Comparison of ENCODE assay signal across 8 cellular contexts in the genomic region with DNA sequence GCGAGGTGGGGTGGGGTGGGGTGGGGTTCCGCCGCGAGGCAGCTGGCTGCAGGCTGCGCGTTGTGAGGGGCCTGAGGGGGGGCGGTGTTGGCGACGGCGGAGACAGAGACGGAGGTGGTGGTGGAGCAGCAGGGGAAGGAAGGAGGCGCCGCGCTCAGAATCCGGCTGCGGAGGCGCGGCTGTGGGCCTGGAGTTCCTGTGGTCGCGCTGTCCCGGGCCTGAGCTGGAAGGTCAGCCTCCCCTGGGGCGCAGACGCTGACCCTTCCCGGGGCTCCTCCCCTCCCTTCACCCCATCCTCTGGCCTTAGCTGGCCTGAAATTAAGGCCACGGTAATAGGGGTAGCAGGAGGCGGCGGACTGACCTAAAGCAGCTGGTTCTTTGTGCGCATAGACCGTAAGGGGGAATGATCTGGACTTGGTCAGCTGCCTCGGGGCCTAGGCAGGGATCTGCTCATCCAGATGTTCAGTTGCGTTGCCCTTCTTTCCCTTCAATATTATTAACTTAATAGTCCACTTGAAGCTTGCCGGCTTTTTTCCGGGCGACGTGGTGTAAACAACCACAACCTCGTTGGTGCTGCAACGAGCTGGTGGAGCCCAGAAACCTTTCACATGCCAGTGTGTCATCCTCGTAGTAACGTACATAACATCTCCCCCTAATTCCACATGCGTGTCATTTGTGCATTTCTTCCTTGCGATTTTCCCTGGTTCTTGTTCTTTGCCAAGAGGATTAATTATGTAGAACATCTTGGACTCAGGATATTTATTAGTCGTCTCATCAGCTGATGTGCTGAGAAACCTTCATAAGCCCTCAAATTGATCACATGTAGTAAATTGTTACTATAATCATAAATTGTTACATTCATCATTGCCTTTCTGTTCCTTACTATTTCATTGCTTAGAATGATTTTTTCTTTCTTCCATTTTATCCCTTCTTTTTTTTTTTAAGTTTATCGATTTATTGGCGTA. TPM values are rescaled to one million over a fixed set of nuclear protein-coding genes. Genes with fewer than 3 reads are reported as not detected.
DNase-seq lines count a peak whose midpoint lies in the region; ATAC-seq, FAIRE-seq and TF ChIP-seq lines count a peak whose summit lies in the region.

No MANE protein-coding gene starts in this region.

- peak overlapping the region; percentile 97 for H3K4me3 ChIP-seq in adipocyte (ENCODE audit: low read length)
- H3K4me3 ChIP-seq in cardiac muscle cell, result peak overlapping the region; percentile 73
- H3K4me3 ChIP-seq in pancreas, result peak overlapping the region; percentile 39 to 91 (median 77)

- peak overlapping the region; percentile 99 for H3K27ac ChIP-seq in cardiac muscle cell
- peak overlapping the region; percentile 89 to 97 (median 94) for H3K27ac ChIP-seq in pancreas

- peak overlapping the region; percentile 94 for H3K4me3 Mint-ChIP-seq in Calu3 (ENCODE audit: low read depth, unreplicated experiment)

- H3K9me3 Mint-ChIP-seq in Calu3 (ENCODE audit: low read depth, unreplicated experiment), result peaks cover 3% of the 10 kb centered on the region

- H3K9me3 ChIP-seq in adipocyte (ENCODE audit: control insufficient read depth, low read length) (no peaks in the 10 kb centered on the region), cardiac muscle cell (ENCODE audit: low read depth) (no peaks in the 10 kb centered on the region), pancreas (no peaks in the 10 kb centered on the region)

- BruUV-seq in Calu3 (replicated peaks; lab: Mats Ljungman, UMichigan), result no TSS peak

- WGBS in pancreas, 2 donors, result 1 to 2% methylated on average over 37 to 44 of the region's 44 CpGs

- DNase-seq in Calu3 (peak; percentile 46), HT1080 (ENCODE audit: low read depth) (peak; percentile 57), RPMI8226 (peak; percentile 77), adipocyte (ENCODE audit: low read depth) (peak; percentile 67), cardiac muscle cell (ENCODE audit: low read depth in 1 of 2, low spot score in 1 of 2) (peak; percentile 71 to 80), pancreas (peak in 3 of 6 donors; percentile 35 to 76 (median 55)), ecto neural progenitor cell (ENCODE audit: low spot score) (no peak)

- FAIRE-seq in pancreas (lab: Jason Lieb, UNC), result no peak

- peaks cover 37% of the 10 kb centered on the region for H3K4me1 ChIP-seq in adipocyte (ENCODE audit: control insufficient read depth, insufficient read depth, low read length)
- H3K4me1 ChIP-seq in cardiac muscle cell (ENCODE audit: low read depth), result peaks cover 22% of the 10 kb centered on the region
- peaks cover 11 to 36% (median 25%) of the 10 kb centered on the region in 3 donors for H3K4me1 ChIP-seq in pancreas

- H3K27me3 Mint-ChIP-seq in Calu3 (ENCODE audit: unreplicated experiment), result peaks cover 9% of the 10 kb centered on the region

- peaks cover 22% of the 10 kb centered on the region for H3K36me3 Mint-ChIP-seq in Calu3 (ENCODE audit: insufficient read depth, unreplicated experiment)

- TF ChIP-seq CTCF in Calu3 (IDR thresholded peaks at IDR 0.05; ENCODE audit: unreplicated experiment) (no peak), cardiac muscle cell (IDR thresholded peaks at IDR 0.05; ENCODE audit: low read depth, low read length) (no peak), pancreas (IDR thresholded peaks at IDR 0.05) (no peak)

- peak overlapping the region; percentile 98 for H3K27ac Mint-ChIP-seq in Calu3 (ENCODE audit: unreplicated experiment)

- ATAC-seq in GM21390 (IDR thresholded peaks at IDR 0.05; ENCODE audit: unreplicated experiment), result peak; percentile 28
- ATAC-seq in pancreas, result peak; percentile 59 to 83 (median 75)

- intact Hi-C loops in Calu3 (cut with micrococcal nuclease; ENCODE audit: unreplicated experiment), result loop anchor here (1.0 to 2.0 kb wide), 2 partner anchors 104 to 204 kb away; no protein-coding TSS in a partner anchor
- intact Hi-C loops in pancreas (cut with DNase I), result no loop called here

- peaks cover 33% of the 10 kb centered on the region for H3K4me1 Mint-ChIP-seq in Calu3 (ENCODE audit: low read depth, unreplicated experiment)

- CTCF ChIA-PET in Calu3 (lab: Charles Lee), result interaction anchor here (0.6 to 2.0 kb wide), 7 partner anchors 18 to 1096 kb away, joined by 3 to 5 read pairs (median 4); a partner anchor contains a TSS

- H3K9ac ChIP-seq in adipocyte (ENCODE audit: low read length), result peak overlapping the region; percentile 94

- no peaks in the 10 kb centered on the region for H3K27me3 ChIP-seq in adipocyte (replicated peaks; ENCODE audit: control insufficient read depth, insufficient read depth, low read length)
- no peaks in the 10 kb centered on the region for H3K27me3 ChIP-seq in cardiac muscle cell
- no peaks in the 10 kb centered on the region for H3K27me3 ChIP-seq in pancreas

- peaks cover 12% of the 10 kb centered on the region for H3K36me3 ChIP-seq in adipocyte (ENCODE audit: control insufficient read depth, insufficient read depth, low read length, severe bottlenecking)
- H3K36me3 ChIP-seq in cardiac muscle cell, result no peaks in the 10 kb centered on the region
- H3K36me3 ChIP-seq in pancreas, result no peaks in the 10 kb centered on the region

RNA-seq across cellular contexts. Expression of a gene that starts 0.6 kb away (rescaled TPM):
- total RNA-seq in Calu3 (2022) (143 and 148 TPM in 2 replicates), cardiac muscle cell (18.9 and 26.7 TPM in 2 replicates), pancreas (100 to 1,000 TPM in 3 of 6 donors, 10 to 100 TPM in 3; 89.0 to 119 (median 100) TPM)
- total RNA-seq in HT1080 (2014; rRNA removed; shearing (Covaris generic)), result 36.3 and 42.9 TPM in 2 replicates
- 39.7 and 49.0 TPM in 2 replicates for polyA plus RNA-seq in HT1080 (2015; cell fraction: cytosol; rRNA removed)
- polyA plus RNA-seq in HT1080 (2015; cell fraction: nucleus; rRNA removed), result 49.0 and 56.4 TPM in 2 replicates
- polyA plus RNA-seq in cardiac muscle cell (72.2 and 78.2 TPM in 2 replicates), pancreas (10 to 100 TPM; 23.6 to 96.5 TPM)

RNA-seq across cellular contexts. Expression of a gene that starts 55.9 kb away (rescaled TPM):
- total RNA-seq in Calu3 (2022) (not detected in 2 replicates), cardiac muscle cell (not detected in 2 replicates), pancreas (not detected)
- not detected in 2 replicates for total RNA-seq in HT1080 (2014; rRNA removed; shearing (Covaris generic))
- not detected in 2 replicates for polyA plus RNA-seq in HT1080 (2015; cell fraction: cytosol; rRNA removed)
- polyA plus RNA-seq in HT1080 (2015; cell fraction: nucleus; rRNA removed), result not detected in 2 replicates
- polyA plus RNA-seq in cardiac muscle cell (not detected in 2 replicates), pancreas (not detected)
